ENCODE assay signal across 9 cellular contexts in genomic region chr2:155815851-155816250, GRCh38.
DNase-seq lines count a peak whose midpoint lies in the region; ATAC-seq, FAIRE-seq and TF ChIP-seq lines count a peak whose summit lies in the region.
"Had no signal": no experiment of that assay in that cellular context is flagged by ENCODE, and none has a peak within 500 bp of the region (broad histone marks: within the 10 kb centered on the region; RNA-seq: fewer than 3 reads in every experiment).

No MANE protein-coding gene starts in this region.

- peak; percentile 76 for DNase-seq in SK-MEL-5 (ENCODE audit: low read depth, low spot score)
- DNase-seq in keratinocyte (ENCODE audit: low read depth, low spot score), result no peak
- no peak for DNase-seq in effector memory CD8-positive, alpha-beta T cell
- DNase-seq in activated naive CD4-positive, alpha-beta T cell treated with Interleukin-2 at 50 U/mL for 16 hours, result no peak
- DNase-seq in NCI-H2107 treated with DMSO at 0.1 percent for 48 hours (lab: John Stamatoyannopoulos, UW; ENCODE audit: unreplicated experiment), result no peak

- ATAC-seq in GM21526 (IDR thresholded peaks at IDR 0.05; ENCODE audit: low FRiP score, unreplicated experiment) (peak; percentile 94), HG03565 (IDR thresholded peaks at IDR 0.05; ENCODE audit: unreplicated experiment) (peak; percentile 92)
- ATAC-seq in effector memory CD8-positive, alpha-beta T cell (replicated peaks), result no peak

- dilution Hi-C loops in keratinocyte (cut with MboI; ENCODE audit: extremely low pct_ligation_motif_present, low sequenced_read_pairs), result no loop called here

- no peaks in the 10 kb centered on the region for H3K36me3 ChIP-seq in keratinocyte (ENCODE audit: control insufficient read depth in 2 of 2, extremely low read depth in 1 of 2, insufficient read depth in 2 of 2, low read length in 2 of 2)

- H3K27ac Mint-ChIP-seq in effector memory CD8-positive, alpha-beta T cell, result no peak overlapping the region
- H3K27ac Mint-ChIP-seq: stimulated activated naive CD8-positive, alpha-beta T cell treated with anti-CD3 and anti-CD28 coated beads, Interleukin-15, Interleukin-2, amounts not matched to agents 100 ng/mL and 50 ng/mL, for 24 hours had no signal

- H3K4me2 ChIP-seq in keratinocyte (ENCODE audit: control insufficient read depth, extremely low read depth, insufficient read depth, low read depth, low read length), result no peak overlapping the region

- H3K79me2 ChIP-seq in keratinocyte (ENCODE audit: control insufficient read depth, insufficient read depth, low read length), result no peaks in the 10 kb centered on the region

- no peaks in the 10 kb centered on the region for H3K9me3 ChIP-seq in keratinocyte (ENCODE audit: control insufficient read depth, low read depth, low read length)

- H3K9me3 Mint-ChIP-seq in effector memory CD8-positive, alpha-beta T cell, result peaks cover 6 to 9% of the 10 kb centered on the region in 2 donors

- H2AFZ ChIP-seq in keratinocyte (ENCODE audit: control insufficient read depth, low read length), result no peak overlapping the region

- FAIRE-seq in keratinocyte (lab: Jason Lieb, UNC), result no peak

- no peaks in the 10 kb centered on the region for H3K4me1 Mint-ChIP-seq in effector memory CD8-positive, alpha-beta T cell (ENCODE audit: low read depth in 2 of 2)

- H3K4me1 ChIP-seq in keratinocyte (ENCODE audit: control insufficient read depth, extremely low read depth, insufficient read depth, low read length), result no peaks in the 10 kb centered on the region

- no peaks in the 10 kb centered on the region for H3K36me3 Mint-ChIP-seq in effector memory CD8-positive, alpha-beta T cell (ENCODE audit: insufficient read depth)

- no peaks in the 10 kb centered on the region for H3K27me3 ChIP-seq in keratinocyte (ENCODE audit: control insufficient read depth, extremely low read depth, insufficient read depth, low read length)

- H3K4me3 ChIP-seq in keratinocyte (ENCODE audit: control insufficient read depth in 2 of 3, extremely low read depth in 1 of 3, insufficient read depth in 2 of 3, low read depth in 1 of 3, low read length in 3 of 3), result no peak overlapping the region

- no peaks in the 10 kb centered on the region for H3K27me3 Mint-ChIP-seq in effector memory CD8-positive, alpha-beta T cell
- H3K27me3 Mint-ChIP-seq: stimulated activated naive CD8-positive, alpha-beta T cell treated with anti-CD3 and anti-CD28 coated beads, Interleukin-15, Interleukin-2, amounts not matched to agents 100 ng/mL and 50 ng/mL, for 24 hours had no signal

- no peaks in the 10 kb centered on the region for H3K9me1 ChIP-seq in keratinocyte (ENCODE audit: control insufficient read depth, extremely low read depth, insufficient read depth, low read length)

- no peak overlapping the region for H3K9ac ChIP-seq in keratinocyte (ENCODE audit: control insufficient read depth, extremely low read depth, insufficient read depth, low read length)

- no peak overlapping the region for H3K4me3 Mint-ChIP-seq in effector memory CD8-positive, alpha-beta T cell
- H3K4me3 Mint-ChIP-seq: stimulated activated naive CD8-positive, alpha-beta T cell treated with anti-CD3 and anti-CD28 coated beads, Interleukin-15, Interleukin-2, amounts not matched to agents 100 ng/mL and 50 ng/mL, for 24 hours had no signal

- no peaks in the 10 kb centered on the region for H4K20me1 ChIP-seq in keratinocyte (ENCODE audit: control insufficient read depth, extremely low read depth, insufficient read depth, low read length)

- in situ Hi-C loops in SK-MEL-5 (cut with HindIII; ENCODE audit: low pct_unique_long_range_greater_than_20kb, low sequenced_read_pairs), result no loop called here

- H3K27ac ChIP-seq in keratinocyte (ENCODE audit: control insufficient read depth, insufficient read depth, low read length), result no peak overlapping the region

- TF ChIP-seq CTCF in GM12873 (IDR thresholded peaks at IDR 0.05; ENCODE audit: insufficient read depth, low read depth, low read length, missing control alignments), result peak; percentile 79
- peak; percentile 42 to 56 (median 46) for TF ChIP-seq CTCF in keratinocyte (optimal IDR thresholded peaks at IDR 0.05 in 1 of 3, IDR thresholded peaks at IDR 0.05 in 1 of 3, conservative IDR thresholded peaks at IDR 0.05 in 1 of 3; ENCODE audit: extremely low read depth in 1 of 3, insufficient read depth in 2 of 3, low read length in 3 of 3)
